ENCODE assay signal across 8 cellular contexts in genomic region chr17:40322417-40323315, GRCh38. TPM values are rescaled to one million over a fixed set of nuclear protein-coding genes. Genes with fewer than 3 reads are reported as not detected.
DNase-seq lines count a peak whose midpoint lies in the region; ATAC-seq and TF ChIP-seq lines count a peak whose summit lies in the region.

No MANE protein-coding gene starts in this region.

- peak overlapping the region; percentile 35; the same call in 1 of the 2 replicates for H2AFZ ChIP-seq in DND-41 (ENCODE audit: low read depth, low read length)

- DNase-seq in DND-41 (peak; percentile 92), NB4 (ENCODE audit: low read depth) (peak; percentile 100)
- DNase-seq in activated CD4-positive, alpha-beta T cell treated with anti-CD3 and anti-CD28 coated beads, Interleukin-2, amount 50 U/mL, for 24 hours (ENCODE audit: low read depth in 1 of 2, low spot score in 1 of 2) = peak; percentile 60 to 80
- DNase-seq in stimulated activated CD8-positive, alpha-beta memory T cell treated with anti-CD3 and anti-CD28 coated beads, Interleukin-2, amount 100 ng/mL, for 48 hours (ENCODE audit: low read depth in 2 of 2) = peak; percentile 68 to 75

- peak overlapping the region; percentile 67 for H3K4me2 ChIP-seq in DND-41 (ENCODE audit: insufficient read depth, low read length)

- peaks cover 23% of the 10 kb centered on the region for H3K79me2 ChIP-seq in DND-41 (ENCODE audit: insufficient read depth, low read length)

- no peaks in the 10 kb centered on the region for H3K9me3 ChIP-seq in DND-41 (ENCODE audit: insufficient read depth, low read length, severe bottlenecking)
- no peaks in the 10 kb centered on the region for H3K9me3 ChIP-seq in duodenal mucosa (ENCODE audit: control insufficient read depth in 1 of 2, low read length in 2 of 2)
- H3K9me3 ChIP-seq in mononuclear cell (ENCODE audit: low read depth, low read length) = no peaks in the 10 kb centered on the region

- H3K4me3 ChIP-seq in DND-41 (ENCODE audit: low read depth in 1 of 2, low read length in 2 of 2) = peak overlapping the region in 1 of 2 experiments; percentile 50; a peak in 2 of 4 replicates
- H3K4me3 ChIP-seq in NB4 (ENCODE audit: low read depth, low read length) = peak overlapping the region; percentile 93
- peak overlapping the region; percentile 79 to 85 for H3K4me3 ChIP-seq in duodenal mucosa (ENCODE audit: low read depth in 1 of 2, low read length in 2 of 2)
- H3K4me3 ChIP-seq in mononuclear cell (ENCODE audit: low read length) = peak overlapping the region; percentile 98

- peaks cover 61% of the 10 kb centered on the region for H4K20me1 ChIP-seq in DND-41 (ENCODE audit: insufficient read depth, low read length)

- no peaks in the 10 kb centered on the region for H3K36me3 ChIP-seq in DND-41 (ENCODE audit: insufficient read depth, low read length)
- H3K36me3 ChIP-seq in duodenal mucosa (ENCODE audit: control insufficient read depth in 1 of 2, insufficient read depth in 2 of 2, low read length in 2 of 2) = no peaks in the 10 kb centered on the region

- TF ChIP-seq CTCF in DND-41 (IDR thresholded peaks at IDR 0.05; ENCODE audit: borderline replicate concordance, extremely low read depth, low read length, poor library complexity, severe bottlenecking) = no peak
- no peak for TF ChIP-seq CTCF in NB4 (IDR thresholded peaks at IDR 0.05; ENCODE audit: low read depth, low read length)

- no peak for TF ChIP-seq POLR2A in NB4 (IDR thresholded peaks at IDR 0.05; ENCODE audit: extremely low read depth, insufficient read length)

- H3K4me1 ChIP-seq in DND-41 (ENCODE audit: insufficient read depth, low read length) = peaks cover 77% of the 10 kb centered on the region
- peaks cover 81 to 84% of the 10 kb centered on the region in 2 donors for H3K4me1 ChIP-seq in duodenal mucosa (ENCODE audit: control insufficient read depth in 1 of 2, insufficient read depth in 2 of 2, low read length in 2 of 2)
- H3K4me1 ChIP-seq in mononuclear cell (ENCODE audit: insufficient read depth, low read length) = peaks cover 87% of the 10 kb centered on the region

- H3K27ac ChIP-seq in DND-41 (ENCODE audit: low read length) (peak overlapping the region; percentile 86), duodenal mucosa (ENCODE audit: low read depth, low read length) (peak overlapping the region; percentile 79)

- H3K9ac ChIP-seq in DND-41 (ENCODE audit: low read depth, low read length) (peak overlapping the region; percentile 42), duodenal mucosa (ENCODE audit: low read depth in 1 of 2, low read length in 2 of 2) (peak overlapping the region; percentile 64 to 70)

- ATAC-seq in DND-41 (ENCODE audit: insufficient read depth, low read depth) = peak; percentile 64
- ATAC-seq in GM21717 (IDR thresholded peaks at IDR 0.05; ENCODE audit: unreplicated experiment) = peak; percentile 19
- ATAC-seq in GM18861 (IDR thresholded peaks at IDR 0.05; ENCODE audit: unreplicated experiment) = no peak

- H3K27me3 ChIP-seq in DND-41 (ENCODE audit: insufficient read depth, low read length, poor library complexity) = no peaks in the 10 kb centered on the region
- no peaks in the 10 kb centered on the region for H3K27me3 ChIP-seq in duodenal mucosa (ENCODE audit: control insufficient read depth in 1 of 2, insufficient read depth in 2 of 2, low read length in 2 of 2)
- H3K27me3 ChIP-seq in mononuclear cell (ENCODE audit: insufficient read depth, low read length) = no peaks in the 10 kb centered on the region

RNA-seq across cellular contexts. Expression of gene RARA, which starts 13.7 kb away (rescaled TPM):
- total RNA-seq in mononuclear cell = 67.9 TPM

RNA-seq across cellular contexts. Expression of gene CDC6, which starts 35.0 kb away (rescaled TPM):
- 0.21 TPM for total RNA-seq in mononuclear cell

RNA-seq across cellular contexts. Expression of gene GJD3, which starts 41.9 kb away (rescaled TPM):
- 0.21 TPM for total RNA-seq in mononuclear cell
